8 cellular contexts compared by ENCODE assay signal in genomic region chr3:179347383-179348194, GRCh38.
A peak's percentile ranks its signal among the peaks of the same experiment; 100 is the strongest.
DNase-seq lines count a peak whose midpoint lies in the region; ATAC-seq lines count a peak whose summit lies in the region.

Gene MFN1 (plus strand): TSS chr3:179347709. CDS start chr3:179348852, 1,143 bp downstream.

- H3K4me2 ChIP-seq in BLaER1 treated with 17β-estradiol and CSF1 and Interleukin-3, amounts not matched to agents 10 nM and 100 nM = peak within 1 kb of the TSS; percentile 77 to 93 (median 83)

- H3K27me3 ChIP-seq in BLaER1 treated with 17β-estradiol and CSF1 and Interleukin-3, amounts not matched to agents 10 nM and 100 nM = no peaks in the 10 kb centered on the region

- H3K4me1 ChIP-seq in BLaER1 treated with 17β-estradiol and CSF1 and Interleukin-3, amounts not matched to agents 10 nM and 100 nM = peaks cover 14 to 24% (median 18%) of the 10 kb centered on the region in 10 experiments

- peak within 1 kb of the TSS; percentile 54 to 83 (median 76) for H3K27ac ChIP-seq in BLaER1 treated with 17β-estradiol and CSF1 and Interleukin-3, amounts not matched to agents 10 nM and 100 nM

- H3K9me3 ChIP-seq in BLaER1 treated with 17β-estradiol and CSF1 and Interleukin-3, amounts not matched to agents 10 nM and 100 nM (replicated peaks in 1 of 11) = no peaks in the 10 kb centered on the region

- ATAC-seq in GM19351 (IDR thresholded peaks at IDR 0.05; ENCODE audit: unreplicated experiment) = peak; percentile 91
- ATAC-seq in HG03521 (IDR thresholded peaks at IDR 0.05; ENCODE audit: unreplicated experiment) = peak; percentile 95

- H3K36me3 ChIP-seq in BLaER1 treated with 17β-estradiol and CSF1 and Interleukin-3, amounts not matched to agents 10 nM and 100 nM = peaks cover 29 to 36% (median 33%) of the 10 kb centered on the region in 11 experiments

- DNase-seq in NCI-H748 (lab: John Stamatoyannopoulos, UW; ENCODE audit: unreplicated experiment) = peak; percentile 89
- DNase-seq in activated CD4-positive, alpha-beta T cell treated with anti-CD3 and anti-CD28 coated beads, Interleukin-2, amount 50 U/mL, for 1 hour = peak; percentile 86
- DNase-seq in dedifferentiated amniotic fluid mesenchymal stem cell (ENCODE audit: extremely low spot score) = peak; percentile 96
- DNase-seq in left kidney (ENCODE audit: low read depth, low spot score) = peak; percentile 99
- DNase-seq in stimulated activated CD4-positive, alpha-beta T cell treated with anti-CD3 and anti-CD28 coated beads, Interleukin-2, amount 100 ng/mL, for 24 hours = peak; percentile 89 to 90

- peaks cover 0 to 9% (median 0%) of the 10 kb centered on the region in 11 experiments; a peak in 4 of 22 replicates for H4K20me1 ChIP-seq in BLaER1 treated with 17β-estradiol and CSF1 and Interleukin-3, amounts not matched to agents 10 nM and 100 nM

- H3K4me3 ChIP-seq in BLaER1 treated with 17β-estradiol and CSF1 and Interleukin-3, amounts not matched to agents 10 nM and 100 nM = peak within 1 kb of the TSS; percentile 75 to 95 (median 82)

- peak within 1 kb of the TSS; percentile 71 to 87 (median 83) for H3K9ac ChIP-seq in BLaER1 treated with 17β-estradiol and CSF1 and Interleukin-3, amounts not matched to agents 10 nM and 100 nM

Comparison
In these comparisons a context has a peak if more than half of its experiments do, and no peak if none do; other contexts are left out.
1. Peak in every context shown above with its lines: DNase-seq, ATAC-seq, H3K4me3 ChIP-seq and H3K27ac ChIP-seq.